ENCODE assay signal across 1 cellular context in the genomic region with DNA sequence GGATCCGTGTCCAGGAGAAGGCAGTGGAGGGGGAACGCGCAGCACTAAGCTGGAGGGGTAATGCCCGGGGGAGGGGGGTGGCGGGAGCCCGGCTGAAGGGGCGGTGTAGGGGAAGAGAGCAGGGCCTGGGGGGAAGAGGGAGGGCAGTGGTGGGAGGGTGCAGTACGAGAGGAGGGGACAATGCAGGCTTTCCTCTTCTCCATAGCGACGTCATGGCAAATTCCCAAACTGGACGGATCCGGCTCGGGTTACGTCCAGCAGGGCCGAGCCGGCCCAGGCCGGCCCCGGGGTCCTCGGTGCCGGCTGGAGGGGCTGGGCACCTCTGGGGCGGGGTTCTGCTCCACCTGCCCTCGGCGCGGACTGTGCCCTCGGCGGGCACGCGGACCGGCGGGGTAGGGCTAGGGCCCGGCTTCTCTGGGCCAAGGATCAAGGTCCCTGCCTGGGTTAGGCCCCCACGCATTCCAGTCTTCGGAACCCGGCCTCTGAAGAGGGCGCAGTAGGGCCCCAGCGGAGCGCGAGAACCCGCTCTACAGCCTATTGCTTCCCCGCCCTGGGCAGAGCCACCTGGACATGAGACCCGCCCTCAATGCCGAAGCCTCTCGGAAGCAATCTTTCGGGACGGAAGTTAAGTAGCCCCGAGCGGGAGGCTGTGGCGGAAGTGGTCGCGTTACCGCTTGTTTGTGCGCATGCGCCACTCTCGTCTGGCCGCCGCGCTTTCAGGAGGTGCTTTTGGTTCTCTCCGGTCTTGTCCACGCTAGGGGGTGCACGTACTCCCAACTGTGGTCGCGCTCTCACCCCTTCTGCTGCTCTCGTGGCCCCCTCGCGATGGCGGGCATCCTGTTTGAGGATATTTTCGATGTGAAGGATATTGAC.
TF ChIP-seq lines count a peak whose summit lies in the region.

No MANE protein-coding gene starts in this region.

TF ChIP-seq in K562, 482 proteins besides CTCF, POLR2A, EP300 and RAD21 (continued from another document and continues in another):
- TF ChIP-seq CEBPG (CRISPR knock-in tag; IDR thresholded peaks at IDR 0.05): no peak
- TF ChIP-seq CEBPG (tag; conservative IDR thresholded peaks at IDR 0.05 in 1 of 2, IDR thresholded peaks at IDR 0.05 in 1 of 2): no peak
- no peak for TF ChIP-seq ETV6 (IDR thresholded peaks at IDR 0.05; ENCODE audit: borderline replicate concordance in 1 of 2, low read depth in 2 of 2, low read length in 1 of 2)
- TF ChIP-seq ETV6 (CRISPR knock-in tag; IDR thresholded peaks at IDR 0.05; ENCODE audit: borderline replicate concordance): peak; percentile 64; the same call in 1 of the 2 replicates
- no peak for TF ChIP-seq FOS (IDR thresholded peaks at IDR 0.05; ENCODE audit: extremely low read depth, insufficient read length)
- no peak for TF ChIP-seq NCOA6 (IDR thresholded peaks at IDR 0.05)
- TF ChIP-seq, protein P1, sequence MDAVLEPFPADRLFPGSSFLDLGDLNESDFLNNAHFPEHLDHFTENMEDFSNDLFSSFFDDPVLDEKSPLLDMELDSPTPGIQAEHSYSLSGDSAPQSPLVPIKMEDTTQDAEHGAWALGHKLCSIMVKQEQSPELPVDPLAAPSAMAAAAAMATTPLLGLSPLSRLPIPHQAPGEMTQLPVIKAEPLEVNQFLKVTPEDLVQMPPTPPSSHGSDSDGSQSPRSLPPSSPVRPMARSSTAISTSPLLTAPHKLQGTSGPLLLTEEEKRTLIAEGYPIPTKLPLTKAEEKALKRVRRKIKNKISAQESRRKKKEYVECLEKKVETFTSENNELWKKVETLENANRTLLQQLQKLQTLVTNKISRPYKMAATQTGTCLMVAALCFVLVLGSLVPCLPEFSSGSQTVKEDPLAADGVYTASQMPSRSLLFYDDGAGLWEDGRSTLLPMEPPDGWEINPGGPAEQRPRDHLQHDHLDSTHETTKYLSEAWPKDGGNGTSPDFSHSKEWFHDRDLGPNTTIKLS (IDR thresholded peaks at IDR 0.05; ENCODE audit: borderline replicate concordance, low read depth): peak; percentile 68; the same call in 1 of the 2 replicates
- TF ChIP-seq ILK (tag; IDR thresholded peaks at IDR 0.05; ENCODE audit: borderline replicate concordance, low read depth): no peak
- TF ChIP-seq KDM5B (IDR thresholded peaks at IDR 0.05; ENCODE audit: insufficient replicate concordance, low read depth, low read length): peak; percentile 64
- no peak for TF ChIP-seq ZNF174 (CRISPR knock-in tag; IDR thresholded peaks at IDR 0.05)
- 0 out of 2 replicates have a peak, but pooled peaks have one; percentile 67 for TF ChIP-seq RUNX1 (IDR thresholded peaks at IDR 0.05; ENCODE audit: low read depth)
- TF ChIP-seq TEAD2 (tag; IDR thresholded peaks at IDR 0.05): no peak
- TF ChIP-seq ERF (CRISPR knock-in tag; IDR thresholded peaks at IDR 0.05): peak; percentile 94
- TF ChIP-seq, protein P2, sequence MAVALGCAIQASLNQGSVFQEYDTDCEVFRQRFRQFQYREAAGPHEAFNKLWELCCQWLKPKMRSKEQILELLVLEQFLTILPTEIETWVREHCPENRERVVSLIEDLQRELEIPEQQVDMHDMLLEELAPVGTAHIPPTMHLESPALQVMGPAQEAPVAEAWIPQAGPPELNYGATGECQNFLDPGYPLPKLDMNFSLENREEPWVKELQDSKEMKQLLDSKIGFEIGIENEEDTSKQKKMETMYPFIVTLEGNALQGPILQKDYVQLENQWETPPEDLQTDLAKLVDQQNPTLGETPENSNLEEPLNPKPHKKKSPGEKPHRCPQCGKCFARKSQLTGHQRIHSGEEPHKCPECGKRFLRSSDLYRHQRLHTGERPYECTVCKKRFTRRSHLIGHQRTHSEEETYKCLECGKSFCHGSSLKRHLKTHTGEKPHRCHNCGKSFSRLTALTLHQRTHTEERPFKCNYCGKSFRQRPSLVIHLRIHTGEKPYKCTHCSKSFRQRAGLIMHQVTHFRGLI (CRISPR knock-in tag; IDR thresholded peaks at IDR 0.05): no peak
- TF ChIP-seq RBBP5 (IDR thresholded peaks at IDR 0.05; ENCODE audit: borderline replicate concordance, insufficient read depth, low read length, poor library complexity, severe bottlenecking): peak; percentile 70
- no peak for TF ChIP-seq SIRT6 (IDR thresholded peaks at IDR 0.05; ENCODE audit: low read depth, low read length)
- TF ChIP-seq ZKSCAN8 (CRISPR knock-in tag; IDR thresholded peaks at IDR 0.05): no peak
- peak; percentile 68 for TF ChIP-seq SAP30 (IDR thresholded peaks at IDR 0.05; ENCODE audit: borderline replicate concordance, insufficient read depth, low read depth, low read length, poor library complexity, severe bottlenecking)
- peak; percentile 59 for TF ChIP-seq PHF20 (IDR thresholded peaks at IDR 0.05; ENCODE audit: partially characterized antibody)
- no peak for TF ChIP-seq ZNF507 (tag; conservative IDR thresholded peaks at IDR 0.05)
- TF ChIP-seq, protein P3, sequence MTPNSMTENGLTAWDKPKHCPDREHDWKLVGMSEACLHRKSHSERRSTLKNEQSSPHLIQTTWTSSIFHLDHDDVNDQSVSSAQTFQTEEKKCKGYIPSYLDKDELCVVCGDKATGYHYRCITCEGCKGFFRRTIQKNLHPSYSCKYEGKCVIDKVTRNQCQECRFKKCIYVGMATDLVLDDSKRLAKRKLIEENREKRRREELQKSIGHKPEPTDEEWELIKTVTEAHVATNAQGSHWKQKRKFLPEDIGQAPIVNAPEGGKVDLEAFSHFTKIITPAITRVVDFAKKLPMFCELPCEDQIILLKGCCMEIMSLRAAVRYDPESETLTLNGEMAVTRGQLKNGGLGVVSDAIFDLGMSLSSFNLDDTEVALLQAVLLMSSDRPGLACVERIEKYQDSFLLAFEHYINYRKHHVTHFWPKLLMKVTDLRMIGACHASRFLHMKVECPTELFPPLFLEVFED (CRISPR knock-in tag; conservative IDR thresholded peaks at IDR 0.05): no peak
- TF ChIP-seq ARNT (IDR thresholded peaks at IDR 0.05): peak in 1 of 2 experiments; percentile 75; a peak in 1 of 4 replicates
- no peak for TF ChIP-seq CBFA2T2 (conservative IDR thresholded peaks at IDR 0.05)
- 0 out of 2 replicates have a peak, but pooled peaks have one; percentile 31 for TF ChIP-seq ZNF311 (CRISPR knock-in tag; IDR thresholded peaks at IDR 0.05)
- TF ChIP-seq, protein P4, sequence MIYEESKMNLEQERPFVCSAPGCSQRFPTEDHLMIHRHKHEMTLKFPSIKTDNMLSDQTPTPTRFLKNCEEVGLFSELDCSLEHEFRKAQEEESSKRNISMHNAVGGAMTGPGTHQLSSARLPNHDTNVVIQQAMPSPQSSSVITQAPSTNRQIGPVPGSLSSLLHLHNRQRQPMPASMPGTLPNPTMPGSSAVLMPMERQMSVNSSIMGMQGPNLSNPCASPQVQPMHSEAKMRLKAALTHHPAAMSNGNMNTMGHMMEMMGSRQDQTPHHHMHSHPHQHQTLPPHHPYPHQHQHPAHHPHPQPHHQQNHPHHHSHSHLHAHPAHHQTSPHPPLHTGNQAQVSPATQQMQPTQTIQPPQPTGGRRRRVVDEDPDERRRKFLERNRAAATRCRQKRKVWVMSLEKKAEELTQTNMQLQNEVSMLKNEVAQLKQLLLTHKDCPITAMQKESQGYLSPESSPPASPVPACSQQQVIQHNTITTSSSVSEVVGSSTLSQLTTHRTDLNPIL (CRISPR knock-in tag; IDR thresholded peaks at IDR 0.05): no peak
- TF ChIP-seq ZFX (CRISPR knock-in tag; IDR thresholded peaks at IDR 0.05): peak; percentile 98
- peak; percentile 71 for TF ChIP-seq NKRF (IDR thresholded peaks at IDR 0.05; ENCODE audit: borderline replicate concordance)
- TF ChIP-seq ADNP (tag; IDR thresholded peaks at IDR 0.05): no peak
- 0 out of 2 replicates have a peak, but pooled peaks have one; percentile 43 for TF ChIP-seq ZBTB33 (CRISPR knock-in tag; IDR thresholded peaks at IDR 0.05)
- no peak for TF ChIP-seq U2AF2 (optimal IDR thresholded peaks at IDR 0.05; ENCODE audit: low read depth, low read length)
- 0 out of 2 replicates have a peak, but pooled peaks have one; percentile 1 for TF ChIP-seq TCFL5 (CRISPR knock-in tag; conservative IDR thresholded peaks at IDR 0.05)
- no peak for TF ChIP-seq ZNF436 (CRISPR knock-in tag; IDR thresholded peaks at IDR 0.05)
- no peak for TF ChIP-seq IFI16 (CRISPR knock-in tag; IDR thresholded peaks at IDR 0.05)
- TF ChIP-seq, protein P5, sequence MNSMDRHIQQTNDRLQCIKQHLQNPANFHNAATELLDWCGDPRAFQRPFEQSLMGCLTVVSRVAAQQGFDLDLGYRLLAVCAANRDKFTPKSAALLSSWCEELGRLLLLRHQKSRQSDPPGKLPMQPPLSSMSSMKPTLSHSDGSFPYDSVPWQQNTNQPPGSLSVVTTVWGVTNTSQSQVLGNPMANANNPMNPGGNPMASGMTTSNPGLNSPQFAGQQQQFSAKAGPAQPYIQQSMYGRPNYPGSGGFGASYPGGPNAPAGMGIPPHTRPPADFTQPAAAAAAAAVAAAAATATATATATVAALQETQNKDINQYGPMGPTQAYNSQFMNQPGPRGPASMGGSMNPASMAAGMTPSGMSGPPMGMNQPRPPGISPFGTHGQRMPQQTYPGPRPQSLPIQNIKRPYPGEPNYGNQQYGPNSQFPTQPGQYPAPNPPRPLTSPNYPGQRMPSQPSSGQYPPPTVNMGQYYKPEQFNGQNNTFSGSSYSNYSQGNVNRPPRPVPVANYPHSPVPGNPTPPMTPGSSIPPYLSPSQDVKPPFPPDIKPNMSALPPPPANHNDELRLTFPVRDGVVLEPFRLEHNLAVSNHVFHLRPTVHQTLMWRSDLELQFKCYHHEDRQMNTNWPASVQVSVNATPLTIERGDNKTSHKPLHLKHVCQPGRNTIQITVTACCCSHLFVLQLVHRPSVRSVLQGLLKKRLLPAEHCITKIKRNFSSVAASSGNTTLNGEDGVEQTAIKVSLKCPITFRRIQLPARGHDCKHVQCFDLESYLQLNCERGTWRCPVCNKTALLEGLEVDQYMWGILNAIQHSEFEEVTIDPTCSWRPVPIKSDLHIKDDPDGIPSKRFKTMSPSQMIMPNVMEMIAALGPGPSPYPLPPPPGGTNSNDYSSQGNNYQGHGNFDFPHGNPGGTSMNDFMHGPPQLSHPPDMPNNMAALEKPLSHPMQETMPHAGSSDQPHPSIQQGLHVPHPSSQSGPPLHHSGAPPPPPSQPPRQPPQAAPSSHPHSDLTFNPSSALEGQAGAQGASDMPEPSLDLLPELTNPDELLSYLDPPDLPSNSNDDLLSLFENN (IDR thresholded peaks at IDR 0.05; ENCODE audit: low read depth in 2 of 2, low read length in 2 of 2): no peak
- TF ChIP-seq ZNF589 (CRISPR knock-in tag; IDR thresholded peaks at IDR 0.05; ENCODE audit: low read depth): no peak
- TF ChIP-seq CBFB (CRISPR knock-in tag; IDR thresholded peaks at IDR 0.05): no peak
- peak; percentile 88 for TF ChIP-seq POLR2AphosphoS5 (IDR thresholded peaks at IDR 0.05; ENCODE audit: control insufficient read depth, insufficient read depth, low read depth, low read length)
- TF ChIP-seq ZNF695 (CRISPR knock-in tag; IDR thresholded peaks at IDR 0.05): no peak
- no peak for TF ChIP-seq ZEB2 (IDR thresholded peaks at IDR 0.05)
- peak; percentile 31; the same call in 1 of the 2 replicates for TF ChIP-seq DIDO1 (tag; IDR thresholded peaks at IDR 0.05; ENCODE audit: low read depth)
- peak; percentile 84 for TF ChIP-seq ATF7 (IDR thresholded peaks at IDR 0.05)
- no peak for TF ChIP-seq HSF4 (CRISPR knock-in tag; IDR thresholded peaks at IDR 0.05; ENCODE audit: borderline replicate concordance)
- TF ChIP-seq, protein P6, sequence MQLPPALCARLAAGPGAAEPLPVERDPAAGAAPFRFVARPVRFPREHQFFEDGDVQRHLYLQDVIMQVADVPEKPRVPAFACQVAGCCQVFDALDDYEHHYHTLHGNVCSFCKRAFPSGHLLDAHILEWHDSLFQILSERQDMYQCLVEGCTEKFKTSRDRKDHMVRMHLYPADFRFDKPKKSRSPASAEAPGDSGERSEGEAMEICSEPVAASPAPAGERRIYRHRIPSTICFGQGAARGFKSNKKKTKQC (CRISPR knock-in tag; IDR thresholded peaks at IDR 0.05): no peak; the same call in 1 of the 2 replicates
- TF ChIP-seq PYGO2 (tag; IDR thresholded peaks at IDR 0.05): no peak
- TF ChIP-seq ATF3 (IDR thresholded peaks at IDR 0.05): no peak
- no peak for TF ChIP-seq ATF3 (CRISPR knock-in tag; conservative IDR thresholded peaks at IDR 0.05)
- no peak for TF ChIP-seq ZNF140 (CRISPR knock-in tag; IDR thresholded peaks at IDR 0.05)
- TF ChIP-seq SMARCB1 (IDR thresholded peaks at IDR 0.05; ENCODE audit: insufficient read length, low read depth): no peak
- no peak for TF ChIP-seq ZNF830 (CRISPR knock-in tag; IDR thresholded peaks at IDR 0.05)
- no peak for TF ChIP-seq BACH1 (tag; IDR thresholded peaks at IDR 0.05)
